In genomic region chr14:77613207-77613606, GRCh38 we compare ENCODE assay signal across 2 cellular contexts.
TF ChIP-seq lines count a peak whose summit lies in the region.

No MANE protein-coding gene starts in this region.

TF ChIP-seq in SK-N-SH, 30 proteins besides CTCF, POLR2A, EP300 and RAD21 (continued from another document):
- TF ChIP-seq RXRA (IDR thresholded peaks at IDR 0.05; ENCODE audit: borderline replicate concordance, low read depth), result no peak
- TF ChIP-seq MXI1 (IDR thresholded peaks at IDR 0.05; ENCODE audit: low read depth, low read length), result no peak
- TF ChIP-seq SIN3A (IDR thresholded peaks at IDR 0.05; ENCODE audit: borderline replicate concordance, low read depth, low read length), result no peak
- no peak for TF ChIP-seq RCOR1 (IDR thresholded peaks at IDR 0.05; ENCODE audit: low read length)
- no peak for TF ChIP-seq GATA2 (CRISPR knock-in tag; IDR thresholded peaks at IDR 0.05)
- no peak for TF ChIP-seq RFX5 (IDR thresholded peaks at IDR 0.05; ENCODE audit: low read length)
- TF ChIP-seq MAX (IDR thresholded peaks at IDR 0.05; ENCODE audit: low read depth), result no peak
- TF ChIP-seq TEAD4 (IDR thresholded peaks at IDR 0.05; ENCODE audit: borderline replicate concordance, insufficient read depth), result no peak

TF ChIP-seq in SK-N-SH treated with all-trans-retinoic acid at 6 μM for 48 hours, 23 proteins besides CTCF, POLR2A, EP300 and RAD21 (continued from another document):
- no peak for TF ChIP-seq POU6F1 (CRISPR knock-in tag; IDR thresholded peaks at IDR 0.05; ENCODE audit: borderline replicate concordance, low read depth)
- no peak for TF ChIP-seq ZNF70 (CRISPR knock-in tag; IDR thresholded peaks at IDR 0.05)
- TF ChIP-seq ARNTL (CRISPR knock-in tag; IDR thresholded peaks at IDR 0.05; ENCODE audit: borderline replicate concordance, low read depth), result no peak
- no peak for TF ChIP-seq SNAI2 (CRISPR knock-in tag; IDR thresholded peaks at IDR 0.05)
- no peak for TF ChIP-seq GLIS3 (CRISPR knock-in tag; IDR thresholded peaks at IDR 0.05)
- no peak for TF ChIP-seq TSHZ2 (CRISPR knock-in tag; IDR thresholded peaks at IDR 0.05)
- no peak for TF ChIP-seq ZNF8 (CRISPR knock-in tag; IDR thresholded peaks at IDR 0.05)
- no peak for TF ChIP-seq RARB (CRISPR knock-in tag; IDR thresholded peaks at IDR 0.05)
- no peak for TF ChIP-seq CREB5 (CRISPR knock-in tag; IDR thresholded peaks at IDR 0.05; ENCODE audit: low read depth)
